9 cellular contexts compared by ENCODE assay signal in genomic region chr16:3950343-3951193, GRCh38.
A peak's percentile ranks its signal among the peaks of the same experiment; 100 is the strongest.
DNase-seq lines count a peak whose midpoint lies in the region; ATAC-seq and TF ChIP-seq lines count a peak whose summit lies in the region.
"Had no signal": no experiment of that assay in that cellular context is flagged by ENCODE, and none has a peak within 500 bp of the region (broad histone marks: within the 10 kb centered on the region; RNA-seq: fewer than 3 reads in every experiment).

No MANE protein-coding gene starts in this region.

- no peaks in the 10 kb centered on the region for H3K36me3 ChIP-seq in osteoblast (ENCODE audit: insufficient read depth, low read length)

- H3K27me3 ChIP-seq in osteoblast (ENCODE audit: insufficient read depth, low read length) = no peaks in the 10 kb centered on the region

- TF ChIP-seq CTCF in osteoblast (IDR thresholded peaks at IDR 0.05; ENCODE audit: extremely low read depth, low read depth, low read length) = no peak

- no peaks in the 10 kb centered on the region for H3K9me3 ChIP-seq in osteoblast (ENCODE audit: low read depth, low read length)

- peaks cover 40% of the 10 kb centered on the region for H3K4me1 ChIP-seq in osteoblast (ENCODE audit: insufficient read depth, low read length)

- peak overlapping the region; percentile 86 for H2AFZ ChIP-seq in osteoblast (ENCODE audit: low read length)

- peak overlapping the region; percentile 61 for H3K4me3 ChIP-seq in osteoblast (ENCODE audit: insufficient read depth, low read length)

- peak overlapping the region; percentile 96 for H3K27ac ChIP-seq in osteoblast (ENCODE audit: low read depth, low read length)

- ATAC-seq in esophagus mucosa = peak; percentile 73
- no peak for ATAC-seq in GM21447 (IDR thresholded peaks at IDR 0.05; ENCODE audit: unreplicated experiment)
- no peak for ATAC-seq in HG03135 (IDR thresholded peaks at IDR 0.05; ENCODE audit: unreplicated experiment)
- no peak for ATAC-seq in HG03095 (IDR thresholded peaks at IDR 0.05; ENCODE audit: unreplicated experiment)

- H3K4me2 ChIP-seq in osteoblast (ENCODE audit: insufficient read depth, low read length) = peak overlapping the region; percentile 80

- peak; percentile 23 for DNase-seq in Ammon's horn (ENCODE audit: low spot score)
- peak; percentile 94 for DNase-seq in NCI-H226
- peak; percentile 98 for DNase-seq in osteoblast (ENCODE audit: insufficient read length, low spot score, missing footprints)
- no peak for DNase-seq in globus pallidus (ENCODE audit: low spot score)
- DNase-seq: activated naive CD4-positive, alpha-beta T cell treated with anti-CD3 and anti-CD28 coated beads, Interleukin-2, amount 10 ng/mL, durations not matched to agents 7 days and 5 days had no signal

- H3K79me2 ChIP-seq in osteoblast (ENCODE audit: insufficient read depth, low read length) = no peaks in the 10 kb centered on the region

- no peaks in the 10 kb centered on the region for H4K20me1 ChIP-seq in osteoblast (ENCODE audit: insufficient read depth, low read length)
